Comparison of ENCODE assay signal across 21 cellular contexts in genomic region chr7:48148311-48148710, GRCh38. TPM values are rescaled to one million over a fixed set of nuclear protein-coding genes. Genes with fewer than 3 reads are reported as not detected.
"Had no signal": no experiment of that assay in that cellular context is flagged by ENCODE, and none has a peak within 500 bp of the region (broad histone marks: within the 10 kb centered on the region; RNA-seq: fewer than 3 reads in every experiment).

No MANE protein-coding gene starts in this region.

- H3K36me3 Mint-ChIP-seq: activated naive CD4-positive, alpha-beta T cell treated with anti-CD3 and anti-CD28 coated beads, Interleukin-2, amount 50 U/mL, for 72 hours; naive thymus-derived CD4-positive, alpha-beta T cell; stimulated activated effector memory CD8-positive, alpha-beta T cell treated with anti-CD3 and anti-CD28 coated beads, Interleukin-12 subunit alpha, Interleukin-12 subunit beta, amount 100 ng/mL, for 72 hours had no signal

- H3K36me3 ChIP-seq: adrenal gland, gastrocnemius medialis, left lung, ovary, right lobe of liver, upper lobe of right lung had no signal

- H3K4me1 ChIP-seq: adrenal gland, gastrocnemius medialis, left lung, testis, upper lobe of right lung had no signal

- DNase-seq: activated CD4-positive, alpha-beta T cell treated with anti-CD3 and anti-CD28 coated beads, Interleukin-2, amount 50 U/mL, for 4 hours; activated CD4-positive, CD25-positive, alpha-beta regulatory T cell treated with anti-CD3 and anti-CD28 coated beads, Interleukin-2, amount 50 U/mL, for 72 hours; activated gamma-delta T cell treated with Interleukin-2 at 50 U/mL for 16 hours; adrenal gland; dermis blood vessel endothelial cell; erythroblast; gastrocnemius medialis; head of caudate nucleus; kidney; left lung; naive thymus-derived CD4-positive, alpha-beta T cell; ovary; right lobe of liver; stimulated activated CD4-positive, alpha-beta T cell treated with anti-CD3 and anti-CD28 coated beads, Interleukin-4, amount 100 ng/mL, for 24 hours; T-helper 17 cell; testis; upper lobe of right lung had no signal

- H3K9me3 ChIP-seq: adrenal gland, gastrocnemius medialis, left lung, ovary, right lobe of liver, testis, upper lobe of right lung had no signal

- H3K27ac Mint-ChIP-seq: activated naive CD4-positive, alpha-beta T cell treated with anti-CD3 and anti-CD28 coated beads, Interleukin-2, amount 50 U/mL, for 72 hours; activated T-helper 1 cell treated with anti-CD3 and anti-CD28 coated beads, Interleukin-12 subunit alpha, Interleukin-12 subunit beta, Interleukin-2, Interleukin-4 antibody, amounts not matched to agents 30 ng/mL and 10 ng/mL and 1 ng/mL, durations not matched to agents 14 hours and 24 hours and 36 hours; stimulated activated effector memory CD8-positive, alpha-beta T cell treated with anti-CD3 and anti-CD28 coated beads, Interleukin-12 subunit alpha, Interleukin-12 subunit beta, amount 100 ng/mL, for 72 hours; T-helper 17 cell had no signal

- H3K9me3 Mint-ChIP-seq: activated naive CD4-positive, alpha-beta T cell treated with anti-CD3 and anti-CD28 coated beads, Interleukin-2, amount 50 U/mL, for 72 hours; activated T-helper 1 cell treated with anti-CD3 and anti-CD28 coated beads, Interleukin-12 subunit alpha, Interleukin-12 subunit beta, Interleukin-2, Interleukin-4 antibody, amounts not matched to agents 30 ng/mL and 10 ng/mL and 1 ng/mL, durations not matched to agents 14 hours and 24 hours and 36 hours; stimulated activated effector memory CD8-positive, alpha-beta T cell treated with anti-CD3 and anti-CD28 coated beads, Interleukin-12 subunit alpha, Interleukin-12 subunit beta, amount 100 ng/mL, for 72 hours had no signal

- H3K4me3 Mint-ChIP-seq: activated T-helper 1 cell treated with anti-CD3 and anti-CD28 coated beads, Interleukin-12 subunit alpha, Interleukin-12 subunit beta, Interleukin-2, Interleukin-4 antibody, amounts not matched to agents 30 ng/mL and 10 ng/mL and 1 ng/mL, durations not matched to agents 14 hours and 24 hours and 36 hours; naive thymus-derived CD4-positive, alpha-beta T cell; stimulated activated effector memory CD8-positive, alpha-beta T cell treated with anti-CD3 and anti-CD28 coated beads, Interleukin-12 subunit alpha, Interleukin-12 subunit beta, amount 100 ng/mL, for 72 hours; T-helper 17 cell had no signal

- H3K27ac ChIP-seq: adrenal gland, gastrocnemius medialis, left lung, ovary, right lobe of liver, testis, upper lobe of right lung, VCaP had no signal

- ATAC-seq: gastrocnemius medialis; left lung; naive thymus-derived CD4-positive, alpha-beta T cell; right lobe of liver; stimulated activated effector memory CD8-positive, alpha-beta T cell treated with anti-CD3 and anti-CD28 coated beads, Interleukin-12 subunit alpha, Interleukin-12 subunit beta, amount 100 ng/mL, for 72 hours; T-helper 17 cell; upper lobe of right lung had no signal

- H3K4me3 ChIP-seq: adrenal gland, gastrocnemius medialis, left lung, ovary, right lobe of liver, testis, upper lobe of right lung had no signal

- H3K4me1 Mint-ChIP-seq: naive thymus-derived CD4-positive, alpha-beta T cell; stimulated activated effector memory CD8-positive, alpha-beta T cell treated with anti-CD3 and anti-CD28 coated beads, Interleukin-12 subunit alpha, Interleukin-12 subunit beta, amount 100 ng/mL, for 72 hours had no signal

- H3K27me3 ChIP-seq: adrenal gland, gastrocnemius medialis, left lung, ovary, right lobe of liver, testis, upper lobe of right lung had no signal

RNA-seq across cellular contexts. Expression of gene ABCA13, which starts 22.9 kb away (rescaled TPM):
- total RNA-seq: activated naive CD4-positive, alpha-beta T cell treated with anti-CD3 and anti-CD28 coated beads, Interleukin-2, amount 50 U/mL, for 72 hours; activated T-helper 1 cell treated with anti-CD3 and anti-CD28 coated beads, Interleukin-12 subunit alpha, Interleukin-12 subunit beta, Interleukin-2, Interleukin-4 antibody, amounts not matched to agents 30 ng/mL and 10 ng/mL and 1 ng/mL, durations not matched to agents 14 hours and 24 hours and 36 hours; T-helper 17 cell had no signal
- polyA plus RNA-seq: naive thymus-derived CD4-positive, alpha-beta T cell had no signal
